1 cellular context compared by ENCODE assay signal in the genomic region with DNA sequence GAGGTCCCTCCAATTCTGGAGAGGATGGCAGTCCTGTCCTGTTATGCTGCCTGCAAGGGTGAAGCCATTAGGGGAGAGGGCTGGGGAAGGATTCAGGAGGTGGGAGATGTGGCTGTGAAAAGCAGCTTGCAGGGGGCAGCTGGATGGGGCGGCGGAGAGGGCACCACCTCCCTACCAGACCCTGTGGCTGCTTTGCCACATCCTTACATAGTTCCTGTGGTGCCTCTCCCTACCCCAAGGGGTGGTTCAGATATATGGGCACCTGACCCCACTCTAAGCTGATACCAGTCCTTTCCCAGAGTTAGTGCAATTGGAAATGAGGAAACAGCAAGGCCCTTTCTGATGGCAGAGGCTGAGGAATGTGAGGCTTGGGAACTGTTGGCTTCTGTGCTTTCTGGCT.
TF ChIP-seq lines count a peak whose summit lies in the region.

No MANE protein-coding gene starts in this region.

TF ChIP-seq in H1, 55 proteins besides CTCF, POLR2A, EP300 and RAD21:
- TF ChIP-seq TCF12 (IDR thresholded peaks at IDR 0.05; ENCODE audit: low read depth, low read length) (no peak), KDM5A (IDR thresholded peaks at IDR 0.05; ENCODE audit: low read length) (no peak)
- TF ChIP-seq, protein P1, sequence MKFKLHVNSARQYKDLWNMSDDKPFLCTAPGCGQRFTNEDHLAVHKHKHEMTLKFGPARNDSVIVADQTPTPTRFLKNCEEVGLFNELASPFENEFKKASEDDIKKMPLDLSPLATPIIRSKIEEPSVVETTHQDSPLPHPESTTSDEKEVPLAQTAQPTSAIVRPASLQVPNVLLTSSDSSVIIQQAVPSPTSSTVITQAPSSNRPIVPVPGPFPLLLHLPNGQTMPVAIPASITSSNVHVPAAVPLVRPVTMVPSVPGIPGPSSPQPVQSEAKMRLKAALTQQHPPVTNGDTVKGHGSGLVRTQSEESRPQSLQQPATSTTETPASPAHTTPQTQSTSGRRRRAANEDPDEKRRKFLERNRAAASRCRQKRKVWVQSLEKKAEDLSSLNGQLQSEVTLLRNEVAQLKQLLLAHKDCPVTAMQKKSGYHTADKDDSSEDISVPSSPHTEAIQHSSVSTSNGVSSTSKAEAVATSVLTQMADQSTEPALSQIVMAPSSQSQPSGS (IDR thresholded peaks at IDR 0.05; ENCODE audit: low read length): no peak
